Comparison of ENCODE assay signal across 9 cellular contexts in the genomic region with DNA sequence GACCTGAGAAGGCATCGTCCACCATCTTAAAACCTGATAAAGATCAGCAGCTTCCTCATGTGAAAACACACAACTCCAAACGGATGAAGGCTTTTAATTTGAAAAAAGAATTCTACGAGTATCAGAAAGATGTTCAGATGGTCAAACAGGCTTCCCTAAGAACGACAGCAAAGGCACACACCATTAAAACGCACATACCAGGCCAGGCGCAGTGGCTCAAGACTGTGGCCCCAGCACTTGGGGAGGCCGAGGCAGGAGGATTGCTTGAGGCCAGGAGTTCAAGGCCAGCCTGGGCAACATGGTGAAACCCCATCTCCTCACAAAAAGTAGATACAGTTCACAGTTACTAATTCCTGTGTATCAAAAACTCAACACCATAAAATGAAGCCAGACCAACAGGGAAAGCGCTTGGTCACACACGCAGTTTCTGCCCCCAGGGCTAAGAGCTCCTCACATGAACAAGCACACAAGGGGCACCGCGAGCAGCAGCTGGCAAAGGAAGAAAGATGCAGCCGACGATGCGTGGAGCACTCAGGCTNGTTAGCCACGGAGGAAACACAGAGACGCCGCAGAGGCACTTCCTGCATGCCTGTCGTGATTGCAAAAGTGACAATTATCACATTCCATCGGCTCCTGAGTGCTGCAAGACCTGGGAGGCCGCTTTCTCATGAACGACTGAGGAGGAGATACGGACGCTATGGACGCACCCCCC.
DNase-seq lines count a peak whose midpoint lies in the region; ATAC-seq and TF ChIP-seq lines count a peak whose summit lies in the region.
"Had no signal": no experiment of that assay in that cellular context is flagged by ENCODE, and none has a peak within 500 bp of the region (broad histone marks: within the 10 kb centered on the region; RNA-seq: fewer than 3 reads in every experiment).

No MANE protein-coding gene starts in this region.

- peaks cover 10% of the 10 kb centered on the region for H3K4me1 Mint-ChIP-seq in CD4-positive, alpha-beta T cell (ENCODE audit: low read depth)
- peaks cover 4% of the 10 kb centered on the region for H3K4me1 Mint-ChIP-seq in T-helper 1 cell treated with Interleukin-12 subunit alpha and Interleukin-12 subunit beta and Interleukin-4 antibody, amounts not matched to agents 30 μg/mL and 1 μg/mL, for 36 hours (ENCODE audit: low read depth)
- H3K4me1 Mint-ChIP-seq in chondrocyte (ENCODE audit: low read depth) = peaks cover 5% of the 10 kb centered on the region

- H3K79me1 ChIP-seq in IMR-90 (ENCODE audit: low read depth in 1 of 2, low read length in 2 of 2) = no peaks in the 10 kb centered on the region

- H3K4me1 ChIP-seq in IMR-90 (ENCODE audit: control insufficient read depth, insufficient read depth, low read length) = no peaks in the 10 kb centered on the region; the same call in 1 of the 2 replicates
- H3K4me1 ChIP-seq: HAP-1 had no signal

- H3K9me1 ChIP-seq in IMR-90 (ENCODE audit: insufficient read depth, low read length) = no peaks in the 10 kb centered on the region

- H3K23ac ChIP-seq in IMR-90 (ENCODE audit: low read depth, low read length) = no peak overlapping the region

- BruUV-seq in IMR-90 (replicated peaks; lab: Mats Ljungman, UMichigan) = no TSS peak

- H3K14ac ChIP-seq in IMR-90 (replicated peaks; ENCODE audit: low read depth, low read length) = no peak overlapping the region

- H3K27me3 Mint-ChIP-seq in CD4-positive, alpha-beta T cell = peaks cover 9% of the 10 kb centered on the region
- H3K27me3 Mint-ChIP-seq in T-helper 1 cell treated with Interleukin-12 subunit alpha and Interleukin-12 subunit beta and Interleukin-4 antibody, amounts not matched to agents 30 μg/mL and 1 μg/mL, for 36 hours (ENCODE audit: low read depth) = peaks cover 7% of the 10 kb centered on the region
- peaks cover 33% of the 10 kb centered on the region for H3K27me3 Mint-ChIP-seq in chondrocyte (ENCODE audit: low read depth)

- no peak overlapping the region for H3K27ac ChIP-seq in CD4-positive, alpha-beta T cell (ENCODE audit: low read depth, low read length)
- H3K27ac ChIP-seq in IMR-90 (ENCODE audit: insufficient read depth, low read length) = no peak overlapping the region

- WGBS in IMR-90 (ENCODE audit: extremely low coverage in 2 of 2, insufficient read length in 1 of 2), 2 experiments = 18% methylated on average over 10 of the region's 24 CpGs; no CpG with 5 or more reads in 1 of the 2 experiments

- H4K5ac ChIP-seq in IMR-90 (ENCODE audit: low read depth, low read length) = no peak overlapping the region

- DNase-seq in CD4-positive, alpha-beta T cell = peak; percentile 12 to 49 (median 36)
- DNase-seq in IMR-90 (peak; percentile 2), chondrocyte (ENCODE audit: low spot score) (peak; percentile 62), NK-92 (lab: John Stamatoyannopoulos, UW; ENCODE audit: unreplicated experiment) (no peak)
- peak; percentile 8 to 10 for DNase-seq in stimulated activated CD4-positive, alpha-beta T cell treated with anti-CD3 and anti-CD28 coated beads, Interleukin-15, amount 100 ng/mL, for 48 hours (ENCODE audit: low read depth in 2 of 2)

- no peak overlapping the region for H3K56ac ChIP-seq in IMR-90 (ENCODE audit: extremely low read depth, insufficient read depth, low read length)

- H2BK20ac ChIP-seq in IMR-90 (ENCODE audit: low read depth, low read length) = no peak overlapping the region

- H2AK5ac ChIP-seq in IMR-90 (ENCODE audit: low read depth, low read length) = no peak overlapping the region

- H2BK5ac ChIP-seq in IMR-90 (ENCODE audit: low read depth, low read length, poor library complexity, severe bottlenecking) = no peak overlapping the region

- H3K4me2 ChIP-seq in IMR-90 (ENCODE audit: low read depth, low read length) = no peak overlapping the region

- H3K9me3 ChIP-seq in CD4-positive, alpha-beta T cell (ENCODE audit: control insufficient read depth, low read length) = no peaks in the 10 kb centered on the region
- H3K9me3 ChIP-seq in IMR-90 (ENCODE audit: control insufficient read depth, insufficient read depth, low read length) = peaks cover 3% of the 10 kb centered on the region
- H3K9me3 ChIP-seq: HAP-1 had no signal

- peak overlapping the region; percentile 15 for H3K27ac Mint-ChIP-seq in CD4-positive, alpha-beta T cell
- H3K27ac Mint-ChIP-seq in T-helper 1 cell treated with Interleukin-12 subunit alpha and Interleukin-12 subunit beta and Interleukin-4 antibody, amounts not matched to agents 30 μg/mL and 1 μg/mL, for 36 hours = no peak overlapping the region
- no peak overlapping the region for H3K27ac Mint-ChIP-seq in chondrocyte (ENCODE audit: unreplicated experiment)

- no peak overlapping the region for H4K91ac ChIP-seq in IMR-90 (ENCODE audit: insufficient read depth, low read depth, low read length)

- H3K9me3 Mint-ChIP-seq in CD4-positive, alpha-beta T cell = no peaks in the 10 kb centered on the region
- H3K9me3 Mint-ChIP-seq in T-helper 1 cell treated with Interleukin-12 subunit alpha and Interleukin-12 subunit beta and Interleukin-4 antibody, amounts not matched to agents 30 μg/mL and 1 μg/mL, for 36 hours = no peaks in the 10 kb centered on the region
- H3K9me3 Mint-ChIP-seq in chondrocyte (ENCODE audit: low read depth) = peaks cover 7% of the 10 kb centered on the region

- no peak overlapping the region for H4K8ac ChIP-seq in IMR-90 (ENCODE audit: low read depth in 2 of 2, low read length in 2 of 2)

- CTCF ChIA-PET in CD4-positive, alpha-beta T cell (lab: Charles Lee) = interaction anchor here (1.7 kb wide), 1 partner anchor 69 kb away, joined by 6 read pairs; no protein-coding TSS in a partner anchor
- CTCF ChIA-PET in IMR-90 (lab: Yijun Ruan, JAX) = no interaction called here

- TF ChIP-seq POLR2A in IMR-90 (IDR thresholded peaks at IDR 0.05; ENCODE audit: low read depth, low read length) = no peak

- no peak overlapping the region for H3K18ac ChIP-seq in IMR-90 (ENCODE audit: low read depth, low read length)

- no peaks in the 10 kb centered on the region for H4K20me1 ChIP-seq in IMR-90 (ENCODE audit: insufficient read depth, low read length)

- peak overlapping the region; percentile 65 for H2AFZ ChIP-seq in IMR-90 (replicated peaks; ENCODE audit: low read length, poor library complexity)

- peak; percentile 81 for ATAC-seq in CD4-positive, alpha-beta T cell (ENCODE audit: poor library complexity)
- peak; percentile 51 for ATAC-seq in IMR-90 (ENCODE audit: low read depth)
- no peak for ATAC-seq in GM18867 (IDR thresholded peaks at IDR 0.05; ENCODE audit: unreplicated experiment)
- ATAC-seq in HG02798 (IDR thresholded peaks at IDR 0.05; ENCODE audit: poor library complexity, unreplicated experiment) = no peak

- dilution Hi-C loops in IMR-90 (cut with HindIII; ENCODE audit: low sequenced_read_pairs, unreplicated experiment) = no loop called here

- no peaks in the 10 kb centered on the region for H3K36me3 Mint-ChIP-seq in CD4-positive, alpha-beta T cell (ENCODE audit: low read depth)
- H3K36me3 Mint-ChIP-seq in T-helper 1 cell treated with Interleukin-12 subunit alpha and Interleukin-12 subunit beta and Interleukin-4 antibody, amounts not matched to agents 30 μg/mL and 1 μg/mL, for 36 hours (ENCODE audit: low read depth) = no peaks in the 10 kb centered on the region
- H3K36me3 Mint-ChIP-seq in chondrocyte (ENCODE audit: low read depth) = no peaks in the 10 kb centered on the region

- no peak overlapping the region for H2BK15ac ChIP-seq in IMR-90 (ENCODE audit: low read depth, low read length)

- no peak overlapping the region for H2AK9ac ChIP-seq in IMR-90 (replicated peaks; ENCODE audit: low read depth, low read length, poor library complexity)

- H2BK120ac ChIP-seq in IMR-90 (ENCODE audit: low read depth, low read length) = no peak overlapping the region

- no peak overlapping the region for H3K4ac ChIP-seq in IMR-90 (ENCODE audit: low read depth, low read length)

- H3K9ac ChIP-seq in IMR-90 (ENCODE audit: low read depth, low read length) = no peak overlapping the region

- in situ Hi-C loops in IMR-90 (cut with MboI; ENCODE audit: low sequenced_read_pairs) = no loop called here

- no peak for TF ChIP-seq RAD21 in IMR-90 (IDR thresholded peaks at IDR 0.05; ENCODE audit: low read length)

- POLR2A ChIA-PET in CD4-positive, alpha-beta T cell (lab: Charles Lee) = interaction anchor here (0.6 to 1.1 kb wide), 2 partner anchors 8 to 38 kb away, joined by 3 read pairs; no protein-coding TSS in a partner anchor
- POLR2A ChIA-PET in IMR-90 (lab: Charles Lee; ENCODE audit: unreplicated experiment) = no interaction called here

- no peak for TF ChIP-seq CTCF in CD4-positive, alpha-beta T cell (IDR thresholded peaks at IDR 0.05)
- TF ChIP-seq CTCF in IMR-90 (conservative IDR thresholded peaks at IDR 0.05; ENCODE audit: low read depth, low read length) (no peak), chondrocyte (IDR thresholded peaks at IDR 0.05) (no peak)

- H3K4me3 ChIP-seq in IMR-90 (ENCODE audit: insufficient read depth, low read depth, low read length) = no peak overlapping the region
- H3K4me3 ChIP-seq: HAP-1 had no signal

- H3K36me3 ChIP-seq in IMR-90 (ENCODE audit: control insufficient read depth, insufficient read depth, low read length) = no peaks in the 10 kb centered on the region
- H3K36me3 ChIP-seq: HAP-1 had no signal

- intact Hi-C loops in CD4-positive, alpha-beta T cell (cut with DNase I, micrococcal nuclease) = no loop called here
- intact Hi-C loops in IMR-90 (cut with micrococcal nuclease) = no loop called here

- H3K27me3 ChIP-seq in CD4-positive, alpha-beta T cell (ENCODE audit: control insufficient read depth, insufficient read depth, low read length) = no peaks in the 10 kb centered on the region
- peaks cover 3% of the 10 kb centered on the region; the same call in 1 of the 2 replicates for H3K27me3 ChIP-seq in IMR-90 (ENCODE audit: control insufficient read depth, insufficient read depth, low read length)

- H3K4me3 Mint-ChIP-seq in CD4-positive, alpha-beta T cell = peak overlapping the region; percentile 40
- peak overlapping the region; percentile 39 for H3K4me3 Mint-ChIP-seq in T-helper 1 cell treated with Interleukin-12 subunit alpha and Interleukin-12 subunit beta and Interleukin-4 antibody, amounts not matched to agents 30 μg/mL and 1 μg/mL, for 36 hours
- no peak overlapping the region for H3K4me3 Mint-ChIP-seq in chondrocyte (ENCODE audit: unreplicated experiment)

TF ChIP-seq in IMR-90, 13 proteins besides CTCF, POLR2A, EP300 and RAD21:
- TF ChIP-seq ELK1 (IDR thresholded peaks at IDR 0.05; ENCODE audit: borderline replicate concordance, low read depth, low read length) (no peak), MAZ (IDR thresholded peaks at IDR 0.05; ENCODE audit: borderline replicate concordance, low read depth, low read length) (no peak)
TF ChIP-seq in IMR-90: peak in this region for 0.

Comparison
In these comparisons a context has a peak if more than half of its experiments do, and no peak if none do; other contexts are left out.
1. ATAC-seq: peak in CD4-positive, alpha-beta T cell (single experiment) and IMR-90 (single experiment); none in GM18867 (single experiment) and HG02798 (single experiment).